1 cellular context compared by ENCODE assay signal in the genomic region with DNA sequence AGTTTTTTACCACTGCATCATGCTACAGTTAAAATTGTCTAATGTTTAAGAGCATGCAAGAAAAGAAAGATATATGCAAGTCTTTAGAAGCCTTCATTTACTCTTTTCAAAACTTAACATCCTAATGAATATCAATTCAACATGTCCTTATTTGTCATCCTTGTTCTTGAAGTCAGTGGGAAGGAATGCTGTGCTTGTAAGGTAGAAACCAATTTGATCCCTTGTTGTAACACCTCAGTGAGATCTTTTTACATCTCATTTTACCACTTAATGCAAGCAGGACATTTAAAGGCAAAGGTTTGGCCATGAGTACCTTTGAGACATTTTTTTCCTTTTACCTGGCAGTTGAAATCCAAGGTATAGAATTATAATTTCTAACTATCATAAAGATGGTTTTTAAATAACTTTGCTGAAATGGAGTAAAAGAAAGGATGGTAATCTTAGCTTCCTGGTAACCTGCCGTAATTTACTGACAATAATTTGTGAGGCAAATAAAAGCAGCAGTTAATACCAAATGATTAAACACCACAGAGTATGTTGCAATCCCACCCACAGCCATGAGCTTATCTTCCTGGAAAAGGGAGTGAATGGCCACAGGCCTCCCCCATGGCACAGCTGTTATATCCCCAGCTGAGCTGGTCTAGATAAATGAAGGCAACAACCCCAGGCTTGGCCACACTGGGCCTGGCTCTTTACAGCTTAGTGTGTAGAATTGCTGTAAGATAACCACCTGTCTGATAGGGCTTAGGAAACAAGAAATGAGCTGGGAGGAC.
TF ChIP-seq lines count a peak whose summit lies in the region.

No MANE protein-coding gene starts in this region.

TF ChIP-seq in liver, 16 proteins besides CTCF, POLR2A, EP300 and RAD21 (continued from another document):
- TF ChIP-seq, protein P1, sequence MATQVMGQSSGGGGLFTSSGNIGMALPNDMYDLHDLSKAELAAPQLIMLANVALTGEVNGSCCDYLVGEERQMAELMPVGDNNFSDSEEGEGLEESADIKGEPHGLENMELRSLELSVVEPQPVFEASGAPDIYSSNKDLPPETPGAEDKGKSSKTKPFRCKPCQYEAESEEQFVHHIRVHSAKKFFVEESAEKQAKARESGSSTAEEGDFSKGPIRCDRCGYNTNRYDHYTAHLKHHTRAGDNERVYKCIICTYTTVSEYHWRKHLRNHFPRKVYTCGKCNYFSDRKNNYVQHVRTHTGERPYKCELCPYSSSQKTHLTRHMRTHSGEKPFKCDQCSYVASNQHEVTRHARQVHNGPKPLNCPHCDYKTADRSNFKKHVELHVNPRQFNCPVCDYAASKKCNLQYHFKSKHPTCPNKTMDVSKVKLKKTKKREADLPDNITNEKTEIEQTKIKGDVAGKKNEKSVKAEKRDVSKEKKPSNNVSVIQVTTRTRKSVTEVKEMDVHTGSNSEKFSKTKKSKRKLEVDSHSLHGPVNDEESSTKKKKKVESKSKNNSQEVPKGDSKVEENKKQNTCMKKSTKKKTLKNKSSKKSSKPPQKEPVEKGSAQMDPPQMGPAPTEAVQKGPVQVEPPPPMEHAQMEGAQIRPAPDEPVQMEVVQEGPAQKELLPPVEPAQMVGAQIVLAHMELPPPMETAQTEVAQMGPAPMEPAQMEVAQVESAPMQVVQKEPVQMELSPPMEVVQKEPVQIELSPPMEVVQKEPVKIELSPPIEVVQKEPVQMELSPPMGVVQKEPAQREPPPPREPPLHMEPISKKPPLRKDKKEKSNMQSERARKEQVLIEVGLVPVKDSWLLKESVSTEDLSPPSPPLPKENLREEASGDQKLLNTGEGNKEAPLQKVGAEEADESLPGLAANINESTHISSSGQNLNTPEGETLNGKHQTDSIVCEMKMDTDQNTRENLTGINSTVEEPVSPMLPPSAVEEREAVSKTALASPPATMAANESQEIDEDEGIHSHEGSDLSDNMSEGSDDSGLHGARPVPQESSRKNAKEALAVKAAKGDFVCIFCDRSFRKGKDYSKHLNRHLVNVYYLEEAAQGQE (IDR thresholded peaks at IDR 0.05), result peak; percentile 65
- TF ChIP-seq FOXA2 (IDR thresholded peaks at IDR 0.05), result peak; percentile 19
